In genomic region chr3:186385856-186386602, GRCh38 we compare ENCODE assay signal across 17 cellular contexts. TPM values are rescaled to one million over a fixed set of nuclear protein-coding genes. Genes with fewer than 3 reads are reported as not detected.
"Had no signal": no experiment of that assay in that cellular context is flagged by ENCODE, and none has a peak within 500 bp of the region (broad histone marks: within the 10 kb centered on the region; RNA-seq: fewer than 3 reads in every experiment).

No MANE protein-coding gene starts in this region.

- H2AFZ ChIP-seq: hepatocyte had no signal

- H3K27me3 ChIP-seq: hepatocyte, right lobe of liver had no signal

- DNase-seq: dermis blood vessel endothelial cell; esophagus squamous epithelium; foreskin keratinocyte; kidney; left cardiac atrium; left ventricle myocardium inferior; mesendoderm; naive B cell; psoas muscle; retina; right lobe of liver; stimulated activated CD4-positive, alpha-beta T cell treated with anti-CD3 and anti-CD28 coated beads, Interleukin-4, amount 100 ng/mL, for 24 hours; stimulated activated naive B cell treated with anti-CD40 and anti-IgM and Interleukin-4, amounts not matched to agents 10 μg/mL and 1 μg/mL and 100 μg/mL, for 72 hours; trophoblast cell had no signal

- H3K9me3 Mint-ChIP-seq: nephron had no signal

- H3K9me3 ChIP-seq: esophagus squamous epithelium, left ventricle myocardium inferior, psoas muscle, right lobe of liver had no signal

- H3K36me3 ChIP-seq: esophagus squamous epithelium, left ventricle myocardium inferior, right lobe of liver had no signal

- H3K4me3 Mint-ChIP-seq: naive B cell; nephron; stimulated activated naive B cell treated with anti-CD40 and anti-IgM and Interleukin-4, amounts not matched to agents 10 μg/mL and 1 μg/mL and 100 μg/mL, for 72 hours had no signal

- H3K36me3 Mint-ChIP-seq: naive B cell; stimulated activated naive B cell treated with anti-CD40 and anti-IgM and Interleukin-4, amounts not matched to agents 10 μg/mL and 1 μg/mL and 100 μg/mL, for 72 hours had no signal

- H3K4me1 ChIP-seq: foreskin keratinocyte had no signal

- H3K4me2 ChIP-seq: hepatocyte had no signal

- H3K4me3 ChIP-seq: esophagus squamous epithelium, hepatocyte, left ventricle myocardium inferior, lung, psoas muscle, right lobe of liver had no signal

- H3K27ac ChIP-seq: esophagus squamous epithelium, foreskin keratinocyte, hepatocyte, left ventricle myocardium inferior, psoas muscle, right lobe of liver had no signal

- H3K27ac Mint-ChIP-seq: naive B cell; nephron; stimulated activated naive B cell treated with anti-CD40 and anti-IgM and Interleukin-4, amounts not matched to agents 10 μg/mL and 1 μg/mL and 100 μg/mL, for 72 hours had no signal

- ATAC-seq: foreskin keratinocyte, left cardiac atrium, psoas muscle, right lobe of liver had no signal

RNA-seq across cellular contexts. Expression of gene DGKG, which starts 24.0 kb away (rescaled TPM):
- total RNA-seq: hepatocyte had no signal
- polyA plus RNA-seq: foreskin keratinocyte, hepatocyte had no signal
